ENCODE assay signal across 9 cellular contexts in genomic region chr13:32316476-32316875, GRCh38. TPM values are rescaled to one million over a fixed set of nuclear protein-coding genes. Genes with fewer than 3 reads are reported as not detected.
DNase-seq lines count a peak whose midpoint lies in the region; ATAC-seq, FAIRE-seq and TF ChIP-seq lines count a peak whose summit lies in the region.
"Had no signal": no experiment of that assay in that cellular context is flagged by ENCODE, and none has a peak within 500 bp of the region (broad histone marks: within the 10 kb centered on the region; RNA-seq: fewer than 3 reads in every experiment).

No MANE protein-coding gene starts in this region.

- no peak overlapping the region for H3K14ac ChIP-seq in H1 (ENCODE audit: insufficient read length)

- H3K56ac ChIP-seq in H1 (replicated peaks; ENCODE audit: insufficient read length, low read depth, low read length): no peak overlapping the region

- 89% methylated on average over 6 of the region's 6 CpGs; no CpG with 5 or more reads in 1 of the 2 experiments for WGBS in H1 (ENCODE audit: extremely low coverage in 1 of 2, insufficient coverage in 1 of 2, insufficient read length in 1 of 2, insufficient replicate concordance in 2 of 2, low coverage in 1 of 2, low lambda C conversion rate in 2 of 2, missing lambda C conversion rate in 1 of 2), 2 experiments
- WGBS in psoas muscle, 3 donors: 58 to 66% (median 64%) methylated on average over 6 of the region's 6 CpGs

- no peaks in the 10 kb centered on the region for H3K79me1 ChIP-seq in H1 (ENCODE audit: low read depth, low read length)

- no peaks in the 10 kb centered on the region for H4K20me1 ChIP-seq in PC-3 (ENCODE audit: low read length)
- H4K20me1 ChIP-seq in H1 (replicated peaks in 1 of 2; ENCODE audit: control insufficient read depth in 1 of 2, insufficient read depth in 2 of 2, low read length in 2 of 2): no peaks in the 10 kb centered on the region

- H2BK5ac ChIP-seq in H1 (ENCODE audit: low read depth, low read length): no peak overlapping the region

- no peak overlapping the region for H4K5ac ChIP-seq in H1 (ENCODE audit: insufficient read length, low read depth, low read length)

- TF ChIP-seq RAD21 in H1 (IDR thresholded peaks at IDR 0.05 in 1 of 2, conservative IDR thresholded peaks at IDR 0.05 in 1 of 2; ENCODE audit: low read depth in 2 of 2, low read length in 2 of 2): no peak

- TF ChIP-seq EP300 in H1 (IDR thresholded peaks at IDR 0.05; ENCODE audit: borderline replicate concordance in 1 of 2, low read depth in 2 of 2, low read length in 2 of 2): no peak

- TF ChIP-seq CTCF in PC-3 (conservative IDR thresholded peaks at IDR 0.05; ENCODE audit: low read depth, low read length) (no peak), H1 (IDR thresholded peaks at IDR 0.05; ENCODE audit: control extremely low read depth in 1 of 3, insufficient read depth in 1 of 3, low read depth in 1 of 3, low read length in 3 of 3) (no peak), psoas muscle (IDR thresholded peaks at IDR 0.05) (no peak), GM20000 (IDR thresholded peaks at IDR 0.05; ENCODE audit: extremely low read depth, missing control alignments) (no peak)

- peak overlapping the region; percentile 99; the same call in 1 of the 2 replicates for H2AFZ ChIP-seq in PC-3 (ENCODE audit: low read length)
- H2AFZ ChIP-seq in H1 (ENCODE audit: low read length): no peak overlapping the region

- intact Hi-C loops in PC-3 (cut with micrococcal nuclease) (loop anchor here (5.0 to 10.0 kb wide), 2 partner anchors 108 to 221 kb away; partner anchors contain the start of genes N4BP2L1 and N4BP2L2), psoas muscle (cut with DNase I) (loop anchor here in 1 of 2 donors (10.0 kb wide), 1 partner anchor 302 kb away; no protein-coding TSS in a partner anchor)

- ATAC-seq in PC-3 (no peak), psoas muscle (no peak), GM19324 (IDR thresholded peaks at IDR 0.05; ENCODE audit: low FRiP score, unreplicated experiment) (no peak)

- H2BK15ac ChIP-seq in H1 (ENCODE audit: low read length): no peak overlapping the region

- DNase-seq in GM19239 (ENCODE audit: insufficient read length, low spot score) (no peak), PC-3 (no peak), H1 (ENCODE audit: low read depth in 1 of 2, low spot score in 2 of 2) (no peak), psoas muscle (no peak), superior temporal gyrus (ENCODE audit: extremely low spot score) (no peak), LoVo (ENCODE audit: low spot score) (no peak), GM20000 (ENCODE audit: low spot score) (no peak)

- H3K4me2 ChIP-seq in PC-3 (ENCODE audit: low read length): peak overlapping the region; percentile 98
- peak overlapping the region; percentile 90 to 97 for H3K4me2 ChIP-seq in H1 (ENCODE audit: insufficient read depth in 1 of 2, low read depth in 2 of 2, low read length in 2 of 2)

- H3K23me2 ChIP-seq in H1 (ENCODE audit: low read depth, low read length): peaks cover 10% of the 10 kb centered on the region

- H3K23ac ChIP-seq in H1 (ENCODE audit: insufficient read length): no peak overlapping the region

- H3K36me3 ChIP-seq in PC-3 (ENCODE audit: low read depth, low read length) (no peaks in the 10 kb centered on the region; the same call in 1 of the 2 replicates), H1 (ENCODE audit: control insufficient read depth in 2 of 4, insufficient read depth in 4 of 4, low read length in 3 of 4) (peaks cover 0 to 17% (median 3%) of the 10 kb centered on the region in 4 experiments; a peak in 4 of 8 replicates), psoas muscle (ENCODE audit: insufficient read depth in 1 of 2, low read depth in 1 of 2) (no peaks in the 10 kb centered on the region)

- H3K4ac ChIP-seq in H1 (replicated peaks; ENCODE audit: insufficient read length, low read depth, low read length): no peak overlapping the region

- H3K79me2 ChIP-seq in PC-3 (ENCODE audit: low read length): peaks cover 12% of the 10 kb centered on the region
- H3K79me2 ChIP-seq in H1 (ENCODE audit: control insufficient read depth in 1 of 2, insufficient read depth in 2 of 2, low read length in 2 of 2): no peaks in the 10 kb centered on the region

- H2AK5ac ChIP-seq in H1 (ENCODE audit: low read depth, low read length): no peak overlapping the region

- H3K27me3 ChIP-seq in PC-3 (ENCODE audit: low read length) (no peaks in the 10 kb centered on the region), H1 (replicated peaks in 1 of 4; ENCODE audit: control insufficient read depth in 3 of 4, extremely low read depth in 1 of 4, insufficient read depth in 3 of 4, low read length in 3 of 4) (no peaks in the 10 kb centered on the region), psoas muscle (ENCODE audit: insufficient read depth in 3 of 3, low read length in 2 of 3) (no peaks in the 10 kb centered on the region)

- H2BK120ac ChIP-seq in H1 (replicated peaks; ENCODE audit: low read depth, low read length): no peak overlapping the region

- H3K4me1 ChIP-seq in PC-3 (ENCODE audit: insufficient read depth, low read length) (peaks cover 23% of the 10 kb centered on the region), H1 (replicated peaks in 1 of 4; ENCODE audit: control insufficient read depth in 3 of 4, insufficient read depth in 4 of 4, low read length in 3 of 4) (peaks cover 0 to 5% (median under 1%) of the 10 kb centered on the region in 4 experiments; a peak in 5 of 7 replicates), psoas muscle (no peaks in the 10 kb centered on the region)

- FAIRE-seq in GM19239 (lab: Jason Lieb, UNC): peak; percentile 52
- FAIRE-seq in H1 (lab: Jason Lieb, UNC): no peak

- H2BK12ac ChIP-seq in H1 (ENCODE audit: low read depth, low read length): no peak overlapping the region

- H3K27ac ChIP-seq in PC-3 (ENCODE audit: low read length) (peak overlapping the region; percentile 88; the same call in 1 of the 2 replicates), H1 (ENCODE audit: low read depth, low read length) (no peak overlapping the region), psoas muscle (no peak overlapping the region)

- no peak overlapping the region for H3K18ac ChIP-seq in H1 (ENCODE audit: extremely low read depth, low read length)

- peak overlapping the region; percentile 86 for H3K4me3 ChIP-seq in PC-3 (ENCODE audit: low read length)
- peak overlapping the region in 3 of 4 experiments; percentile 60 to 66 (median 63); a peak in 5 of 8 replicates for H3K4me3 ChIP-seq in H1 (ENCODE audit: extremely low read depth in 1 of 4, insufficient read depth in 2 of 4, low read depth in 3 of 4, low read length in 4 of 4)
- peak overlapping the region; percentile 73 for H3K4me3 ChIP-seq in psoas muscle

- CTCF ChIA-PET in PC-3 (lab: Charles Lee): no interaction called here
- CTCF ChIA-PET in H1 (lab: Charles Lee; ENCODE audit: partially characterized antibody): no interaction called here

- no peak overlapping the region for H4K8ac ChIP-seq in H1 (ENCODE audit: extremely low read depth, insufficient read depth, low read length)

- H3K9ac ChIP-seq in PC-3 (ENCODE audit: low read length) (peak overlapping the region; percentile 95), H1 (replicated peaks in 1 of 4; ENCODE audit: extremely low read depth in 1 of 4, low read depth in 3 of 4, low read length in 3 of 4) (peak overlapping the region in 1 of 4 experiments; percentile 96; a peak in 2 of 7 replicates)

- no TSS peak for BruUV-seq in PC-3 (replicated peaks; lab: Mats Ljungman, UMichigan)

- H3K9me2 ChIP-seq in PC-3 (replicated peaks; ENCODE audit: low read length): no peaks in the 10 kb centered on the region

- H3F3A ChIP-seq in PC-3 (ENCODE audit: low read length, unreplicated experiment): no peaks in the 10 kb centered on the region

- no peak overlapping the region for H2BK20ac ChIP-seq in H1 (ENCODE audit: low read length)

- TF ChIP-seq POLR2A in H1 (IDR thresholded peaks at IDR 0.05; ENCODE audit: control extremely low read depth in 1 of 2, low read depth in 2 of 2, low read length in 2 of 2): no peak

- no peak overlapping the region for H4K91ac ChIP-seq in H1 (replicated peaks; ENCODE audit: insufficient read length, low read length)

- POLR2A ChIA-PET in PC-3 (lab: Charles Lee; ENCODE audit: unreplicated experiment): interaction anchor here (0.5 kb wide), 1 partner anchor 28 kb away, joined by 4 read pairs; no protein-coding TSS in a partner anchor
- POLR2A ChIA-PET in H1 (lab: Charles Lee; ENCODE audit: partially characterized antibody): interaction anchor here (1.1 to 2.3 kb wide), 4 partner anchors 8 to 31 kb away, joined by 3 to 9 read pairs (median 4); no protein-coding TSS in a partner anchor

- H3K9me3 ChIP-seq in PC-3 (ENCODE audit: low read length) (no peaks in the 10 kb centered on the region), H1 (ENCODE audit: insufficient read depth in 2 of 2, low read depth in 1 of 2, low read length in 1 of 2) (no peaks in the 10 kb centered on the region), psoas muscle (no peaks in the 10 kb centered on the region)

TF ChIP-seq in H1, 55 proteins besides CTCF, POLR2A, EP300 and RAD21 (continues in another document):
- TF ChIP-seq SP2 (IDR thresholded peaks at IDR 0.05; ENCODE audit: low read length) (no peak), ASH2L (IDR thresholded peaks at IDR 0.05; ENCODE audit: low read length) (no peak), CBX5 (IDR thresholded peaks at IDR 0.05; ENCODE audit: low read depth, low read length) (no peak), HDAC2 (IDR thresholded peaks at IDR 0.05; ENCODE audit: borderline replicate concordance in 1 of 2, low read depth in 2 of 2, low read length in 2 of 2) (no peak)

RNA-seq across cellular contexts. Expression of gene BRCA2, which starts 1.2 kb away (rescaled TPM):
- total RNA-seq in PC-3 (2014; rRNA removed) (9.1 and 16.8 TPM in 2 replicates), psoas muscle (under 1 TPM; 0.11 to 0.34 (median 0.20) TPM)
- total RNA-seq in H1 (2021; fragmentation: NEBNext Ultra II Directional; extraction: Animal tissue kit (Norgen Biotek cat#: 25700)): 22.2 and 24.9 TPM in 2 replicates
- polyA plus RNA-seq in H1 (2011; rRNA removed) (2.1 and 4.2 TPM in 2 replicates), psoas muscle (under 1 TPM; 0.01 to 0.09 (median 0.07) TPM)
- 5.1 TPM for polyA plus RNA-seq in H1 (2011; cell fraction: cytosol; rRNA removed)
- polyA plus RNA-seq in H1 (2011; cell fraction: nucleus; rRNA removed): 7.2 TPM
- polyA plus RNA-seq in H1 (2012, experiment 1 of 2): 8.1 to 12.7 TPM (median 10.7 TPM) in 4 replicates
- polyA plus RNA-seq in H1 (2012, experiment 2 of 2): 0.58 TPM
- polyA plus RNA-seq in H1 (2013, experiment 1 of 2): 10.9 TPM
- polyA plus RNA-seq in H1 (2013, experiment 2 of 2): 11.4 TPM
- 14.3 and 22.5 TPM in 2 replicates for polyA minus RNA-seq in H1 (2011; rRNA and poly(A)+ RNA removed)
- polyA minus RNA-seq in H1 (2011; cell fraction: cytosol; rRNA and poly(A)+ RNA removed): 7.6 TPM
- 23.7 TPM for polyA minus RNA-seq in H1 (2011; cell fraction: nucleus; rRNA and poly(A)+ RNA removed)

RNA-seq across cellular contexts. Expression of gene ZAR1L, which starts 1.3 kb away (rescaled TPM):
- total RNA-seq in PC-3 (2014; rRNA removed) (not detected in 2 replicates), psoas muscle (not detected)
- 0.19 TPM in 1 of 2 replicates, not detected in the other for total RNA-seq in H1 (2021; fragmentation: NEBNext Ultra II Directional; extraction: Animal tissue kit (Norgen Biotek cat#: 25700))
- polyA plus RNA-seq in H1 (2011; rRNA removed) (0.30 and 0.47 TPM in 2 replicates), psoas muscle (not detected)
- polyA plus RNA-seq in H1 (2011; cell fraction: cytosol; rRNA removed): 0.47 TPM
- polyA plus RNA-seq in H1 (2011; cell fraction: nucleus; rRNA removed): 0.34 TPM
- 0.23 to 0.55 TPM (median 0.28 TPM) in 4 replicates for polyA plus RNA-seq in H1 (2012, experiment 1 of 2)
- 0.17 TPM for polyA plus RNA-seq in H1 (2012, experiment 2 of 2)
- polyA plus RNA-seq in H1 (2013, experiment 1 of 2): 0.16 TPM
- polyA plus RNA-seq in H1 (2013, experiment 2 of 2): 0.15 TPM
- polyA minus RNA-seq in H1 (2011; rRNA and poly(A)+ RNA removed): 0.16 TPM in 1 of 2 replicates, not detected in the other
- polyA minus RNA-seq in H1 (2011; cell fraction: cytosol; rRNA and poly(A)+ RNA removed): not detected
- not detected for polyA minus RNA-seq in H1 (2011; cell fraction: nucleus; rRNA and poly(A)+ RNA removed)
- total RNA-seq: HT1080 had no signal
